12 cellular contexts compared by ENCODE assay signal in genomic region chr14:88791252-88791621, GRCh38. TPM values are rescaled to one million over a fixed set of nuclear protein-coding genes. Genes with fewer than 3 reads are reported as not detected.
DNase-seq lines count a peak whose midpoint lies in the region; ATAC-seq and TF ChIP-seq lines count a peak whose summit lies in the region.
"Had no signal": no experiment of that assay in that cellular context is flagged by ENCODE, and none has a peak within 500 bp of the region (broad histone marks: within the 10 kb centered on the region; RNA-seq: fewer than 3 reads in every experiment).

No MANE protein-coding gene starts in this region.

- no peak for ATAC-seq in stimulated activated naive CD8-positive, alpha-beta T cell treated with anti-CD3 and anti-CD28 coated beads, Interleukin-15, Interleukin-2, amounts not matched to agents 100 U/mL and 50 U/mL, for 24 hours
- ATAC-seq in activated B cell treated with CpG ODN at 0.5 μM for 24 hours (ENCODE audit: low read depth) (no peak), upper lobe of right lung (no peak), GM18909 (IDR thresholded peaks at IDR 0.05; ENCODE audit: poor library complexity, unreplicated experiment) (no peak)

- DNase-seq in stimulated activated naive CD8-positive, alpha-beta T cell treated with anti-CD3 and anti-CD28 coated beads, Interleukin-15, Interleukin-2, amounts not matched to agents 100 U/mL and 50 U/mL, for 24 hours = no peak
- DNase-seq in activated B cell treated with CpG ODN at 0.5 μM for 24 hours (no peak), inferior parietal cortex (ENCODE audit: extremely low spot score) (peak; percentile 21), upper lobe of right lung (no peak), NCI-H1092 (lab: John Stamatoyannopoulos, UW) (no peak), NCI-H1105 treated with DMSO at 0.1 percent for 48 hours (lab: John Stamatoyannopoulos, UW) (no peak)
- DNase-seq: GOT3; NK-92 treated with Interleukin-12 subunit alpha and Interleukin-12 subunit beta, amount 100 ng/mL, for 24 hours had no signal

- no peaks in the 10 kb centered on the region for H3K36me3 ChIP-seq in upper lobe of right lung

- CTCF ChIA-PET in activated B cell treated with CpG ODN at 0.5 μM for 24 hours (lab: Charles Lee) = interaction anchor here (1.7 kb wide), 1 partner anchor 124 kb away, joined by 5 read pairs; no protein-coding TSS in a partner anchor

- peaks cover 7% of the 10 kb centered on the region for H3K27me3 ChIP-seq in upper lobe of right lung

- H3K4me3 ChIP-seq in upper lobe of right lung = peak overlapping the region; percentile 51

- peaks cover 33% of the 10 kb centered on the region for H3K4me1 Mint-ChIP-seq in stimulated activated naive CD8-positive, alpha-beta T cell treated with anti-CD3 and anti-CD28 coated beads, Interleukin-15, Interleukin-2, amounts not matched to agents 100 ng/mL and 50 ng/mL, for 24 hours (ENCODE audit: low read depth)
- H3K4me1 Mint-ChIP-seq in activated B cell treated with CpG ODN at 0.5 μM for 24 hours = peaks cover 29% of the 10 kb centered on the region

- H3K27ac ChIP-seq in upper lobe of right lung = no peak overlapping the region

- H3K27me3 Mint-ChIP-seq in stimulated activated naive CD8-positive, alpha-beta T cell treated with anti-CD3 and anti-CD28 coated beads, Interleukin-15, Interleukin-2, amounts not matched to agents 100 ng/mL and 50 ng/mL, for 24 hours = peaks cover 8% of the 10 kb centered on the region
- H3K27me3 Mint-ChIP-seq in activated B cell treated with CpG ODN at 0.5 μM for 24 hours = no peaks in the 10 kb centered on the region

- intact Hi-C loops in activated B cell treated with CpG ODN at 0.5 μM for 24 hours (cut with micrococcal nuclease) (loop anchor here (5.0 to 10.0 kb wide), 5 partner anchors 226 to 1544 kb away; partner anchors contain the start of genes GALC, NRDE2, PSMC1 and ZC3H14), upper lobe of right lung (cut with DNase I) (no loop called here)

- peak overlapping the region; percentile 21 for H3K27ac Mint-ChIP-seq in stimulated activated naive CD8-positive, alpha-beta T cell treated with anti-CD3 and anti-CD28 coated beads, Interleukin-15, Interleukin-2, amounts not matched to agents 100 ng/mL and 50 ng/mL, for 24 hours
- no peak overlapping the region for H3K27ac Mint-ChIP-seq in activated B cell treated with CpG ODN at 0.5 μM for 24 hours

- peaks cover 9% of the 10 kb centered on the region for H3K4me1 ChIP-seq in upper lobe of right lung

- H3K9me3 ChIP-seq in upper lobe of right lung = no peaks in the 10 kb centered on the region

- TF ChIP-seq CTCF in activated B cell treated with CpG ODN at 0.5 μM for 24 hours (IDR thresholded peaks at IDR 0.05) = no peak
- TF ChIP-seq CTCF in upper lobe of right lung (IDR thresholded peaks at IDR 0.05) = no peak

- POLR2A ChIA-PET in activated B cell treated with CpG ODN at 0.5 μM for 24 hours (lab: Charles Lee) = no interaction called here

- no peaks in the 10 kb centered on the region for H3K36me3 Mint-ChIP-seq in stimulated activated naive CD8-positive, alpha-beta T cell treated with anti-CD3 and anti-CD28 coated beads, Interleukin-15, Interleukin-2, amounts not matched to agents 100 ng/mL and 50 ng/mL, for 24 hours (ENCODE audit: low read depth)
- peaks cover 2% of the 10 kb centered on the region for H3K36me3 Mint-ChIP-seq in activated B cell treated with CpG ODN at 0.5 μM for 24 hours (ENCODE audit: low read depth)

- peak overlapping the region; percentile 85 for H3K4me3 Mint-ChIP-seq in stimulated activated naive CD8-positive, alpha-beta T cell treated with anti-CD3 and anti-CD28 coated beads, Interleukin-15, Interleukin-2, amounts not matched to agents 100 ng/mL and 50 ng/mL, for 24 hours
- peak overlapping the region; percentile 89 for H3K4me3 Mint-ChIP-seq in activated B cell treated with CpG ODN at 0.5 μM for 24 hours

- no peaks in the 10 kb centered on the region for H3K9me3 Mint-ChIP-seq in stimulated activated naive CD8-positive, alpha-beta T cell treated with anti-CD3 and anti-CD28 coated beads, Interleukin-15, Interleukin-2, amounts not matched to agents 100 ng/mL and 50 ng/mL, for 24 hours
- peaks cover 3% of the 10 kb centered on the region for H3K9me3 Mint-ChIP-seq in activated B cell treated with CpG ODN at 0.5 μM for 24 hours

RNA-seq across cellular contexts. Expression of gene EML5, which starts 1.5 kb away (rescaled TPM):
- 3.8 and 5.0 TPM in 2 replicates for total RNA-seq in activated B cell treated with CpG ODN at 0.5 μM for 24 hours
- 2.3 TPM for total RNA-seq in upper lobe of right lung
- total RNA-seq: bronchial epithelial cell, myocyte had no signal

RNA-seq across cellular contexts. Expression of gene TTC8, which starts 33.2 kb away (rescaled TPM):
- total RNA-seq in activated B cell treated with CpG ODN at 0.5 μM for 24 hours (4.8 and 6.0 TPM in 2 replicates), upper lobe of right lung (11.5 TPM)
